In genomic region chr7:133741078-133741477, GRCh38 we compare ENCODE assay signal across 35 cellular contexts.
"Had no signal": no experiment of that assay in that cellular context is flagged by ENCODE, and none has a peak within 500 bp of the region (broad histone marks: within the 10 kb centered on the region; RNA-seq: fewer than 3 reads in every experiment).

No MANE protein-coding gene starts in this region.

- H3K27me3 Mint-ChIP-seq: activated CD4-positive, alpha-beta memory T cell treated with anti-CD3 and anti-CD28 coated beads, Interleukin-2, amount 10 ng/mL, durations not matched to agents 7 days and 5 days; activated CD4-positive, alpha-beta T cell treated with anti-CD3 and anti-CD28 coated beads for 36 hours; activated CD4-positive, alpha-beta T cell treated with anti-CD3 and anti-CD28 coated beads, Interleukin-2, amount 10 ng/mL, durations not matched to agents 7 days and 5 days; activated naive CD4-positive, alpha-beta T cell treated with anti-CD3 and anti-CD28 coated beads, Interleukin-2, amount 10 ng/mL, durations not matched to agents 7 days and 5 days; activated naive CD8-positive, alpha-beta T cell treated with anti-CD3 and anti-CD28 coated beads, Interleukin-2, amount 10 ng/mL, durations not matched to agents 7 days and 5 days; activated T-cell treated with anti-CD3 and anti-CD28 coated beads, Interleukin-2, amount 50 U/mL, for 24 hours; brain; effector memory CD8-positive, alpha-beta T cell; T-helper 17 cell had no signal

- H3K36me3 ChIP-seq: ascending aorta, breast epithelium, cardiac muscle cell, esophagus muscularis mucosa, gastrocnemius medialis, heart left ventricle, WERI-Rb-1 had no signal

- H3K4me1 ChIP-seq: ascending aorta, breast epithelium, esophagus muscularis mucosa, heart left ventricle had no signal

- H3K4me1 Mint-ChIP-seq: activated CD4-positive, alpha-beta memory T cell treated with anti-CD3 and anti-CD28 coated beads, Interleukin-2, amount 10 ng/mL, durations not matched to agents 7 days and 5 days; activated naive CD4-positive, alpha-beta T cell treated with anti-CD3 and anti-CD28 coated beads, Interleukin-2, amount 10 ng/mL, durations not matched to agents 7 days and 5 days; activated naive CD8-positive, alpha-beta T cell treated with anti-CD3 and anti-CD28 coated beads, Interleukin-2, amount 10 ng/mL, durations not matched to agents 7 days and 5 days had no signal

- H3K27ac Mint-ChIP-seq: activated CD4-positive, alpha-beta memory T cell treated with anti-CD3 and anti-CD28 coated beads, Interleukin-2, amount 10 ng/mL, durations not matched to agents 7 days and 5 days; activated CD4-positive, alpha-beta T cell treated with anti-CD3 and anti-CD28 coated beads for 36 hours; activated CD4-positive, alpha-beta T cell treated with anti-CD3 and anti-CD28 coated beads, Interleukin-2, amount 10 ng/mL, durations not matched to agents 7 days and 5 days; activated naive CD4-positive, alpha-beta T cell treated with anti-CD3 and anti-CD28 coated beads, Interleukin-2, amount 10 ng/mL, durations not matched to agents 7 days and 5 days; activated naive CD8-positive, alpha-beta T cell treated with anti-CD3 and anti-CD28 coated beads, Interleukin-2, amount 10 ng/mL, durations not matched to agents 7 days and 5 days; activated T-cell treated with anti-CD3 and anti-CD28 coated beads, Interleukin-2, amount 50 U/mL, for 24 hours; T-helper 17 cell; T-helper 2 cell treated with Interferon-gamma antibody and Interleukin-4, amounts not matched to agents 5 μg/mL and 100 μg/mL, for 36 hours had no signal

- H3K9me3 Mint-ChIP-seq: activated CD4-positive, alpha-beta memory T cell treated with anti-CD3 and anti-CD28 coated beads, Interleukin-2, amount 10 ng/mL, durations not matched to agents 7 days and 5 days; activated CD4-positive, alpha-beta T cell treated with anti-CD3 and anti-CD28 coated beads, Interleukin-2, amount 10 ng/mL, durations not matched to agents 7 days and 5 days; activated naive CD4-positive, alpha-beta T cell treated with anti-CD3 and anti-CD28 coated beads, Interleukin-2, amount 10 ng/mL, durations not matched to agents 7 days and 5 days; activated naive CD4-positive, alpha-beta T cell treated with anti-CD3 and anti-CD28 coated beads, Interleukin-2, amount 50 U/mL, for 72 hours; activated naive CD8-positive, alpha-beta T cell treated with anti-CD3 and anti-CD28 coated beads, Interleukin-2, amount 10 ng/mL, durations not matched to agents 7 days and 5 days; activated T-cell treated with anti-CD3 and anti-CD28 coated beads, Interleukin-2, amount 50 U/mL, for 24 hours; brain; effector memory CD8-positive, alpha-beta T cell; T-helper 2 cell treated with Interferon-gamma antibody and Interleukin-4, amounts not matched to agents 5 μg/mL and 100 μg/mL, for 36 hours had no signal

- FAIRE-seq: colon had no signal

- H3K27me3 ChIP-seq: ascending aorta, breast epithelium, cardiac muscle cell, esophagus muscularis mucosa, foreskin keratinocyte, gastrocnemius medialis, heart left ventricle had no signal

- H3K36me3 Mint-ChIP-seq: activated naive CD4-positive, alpha-beta T cell treated with anti-CD3 and anti-CD28 coated beads, Interleukin-2, amount 10 ng/mL, durations not matched to agents 7 days and 5 days; activated naive CD4-positive, alpha-beta T cell treated with anti-CD3 and anti-CD28 coated beads, Interleukin-2, amount 50 U/mL, for 72 hours; activated naive CD8-positive, alpha-beta T cell treated with anti-CD3 and anti-CD28 coated beads, Interleukin-2, amount 10 ng/mL, durations not matched to agents 7 days and 5 days; brain had no signal

- ATAC-seq: activated CD4-positive, alpha-beta T cell treated with anti-CD3 and anti-CD28 coated beads for 36 hours; activated naive CD4-positive, alpha-beta T cell treated with anti-CD3 and anti-CD28 coated beads, Interleukin-2, amount 50 U/mL, for 72 hours; effector memory CD8-positive, alpha-beta T cell; foreskin keratinocyte; gastrocnemius medialis; heart left ventricle; T-helper 17 cell had no signal

- DNase-seq: activated CD4-positive, alpha-beta memory T cell treated with anti-CD3 and anti-CD28 coated beads, Interleukin-2, amount 10 ng/mL, durations not matched to agents 7 days and 5 days; activated CD4-positive, alpha-beta T cell treated with anti-CD3 and anti-CD28 coated beads for 36 hours; activated CD4-positive, alpha-beta T cell treated with anti-CD3 and anti-CD28 coated beads, Interleukin-2, amount 10 ng/mL, durations not matched to agents 7 days and 5 days; activated CD4-positive, alpha-beta T cell treated with anti-CD3 and anti-CD28 coated beads, Interleukin-2, amount 50 U/mL, for 4 hours; activated CD4-positive, CD25-positive, alpha-beta regulatory T cell; activated CD4-positive, CD25-positive, alpha-beta regulatory T cell treated with anti-CD3 and anti-CD28 coated beads, Interleukin-2, amount 50 U/mL, for 72 hours; activated CD8-positive, alpha-beta memory T cell treated with anti-CD3 and anti-CD28 coated beads, Interleukin-2, amount 50 U/mL, for 48 hours; activated gamma-delta T cell; activated naive CD4-positive, alpha-beta T cell; activated naive CD4-positive, alpha-beta T cell treated with anti-CD3 and anti-CD28 coated beads, Interleukin-2, amount 10 ng/mL, durations not matched to agents 7 days and 5 days; activated naive CD8-positive, alpha-beta T cell treated with anti-CD3 and anti-CD28 coated beads, Interleukin-2, amount 10 ng/mL, durations not matched to agents 7 days and 5 days; activated T-cell treated with anti-CD3 and anti-CD28 coated beads for 4 hours; activated T-cell treated with anti-CD3 and anti-CD28 coated beads, Interleukin-2, amount 50 U/mL, for 24 hours; central memory CD4-positive, alpha-beta T cell; cortex of kidney; dermis blood vessel endothelial cell; effector CD4-positive, alpha-beta T cell; effector memory CD8-positive, alpha-beta T cell; erythroblast; foreskin keratinocyte; gastrocnemius medialis; glutamatergic neuron; heart left ventricle; T-helper 1 cell; T-helper 17 cell; T1000; WERI-Rb-1 had no signal

- H3K9me3 ChIP-seq: ascending aorta, breast epithelium, esophagus muscularis mucosa, gastrocnemius medialis, heart left ventricle had no signal

- H3K4me3 Mint-ChIP-seq: activated CD4-positive, alpha-beta memory T cell treated with anti-CD3 and anti-CD28 coated beads, Interleukin-2, amount 10 ng/mL, durations not matched to agents 7 days and 5 days; activated CD4-positive, alpha-beta T cell treated with anti-CD3 and anti-CD28 coated beads for 36 hours; activated CD4-positive, alpha-beta T cell treated with anti-CD3 and anti-CD28 coated beads, Interleukin-2, amount 10 ng/mL, durations not matched to agents 7 days and 5 days; activated naive CD4-positive, alpha-beta T cell treated with anti-CD3 and anti-CD28 coated beads, Interleukin-2, amount 10 ng/mL, durations not matched to agents 7 days and 5 days; activated naive CD8-positive, alpha-beta T cell treated with anti-CD3 and anti-CD28 coated beads, Interleukin-2, amount 10 ng/mL, durations not matched to agents 7 days and 5 days; activated T-cell treated with anti-CD3 and anti-CD28 coated beads, Interleukin-2, amount 50 U/mL, for 24 hours; brain; effector memory CD8-positive, alpha-beta T cell; T-helper 17 cell; T-helper 2 cell treated with Interferon-gamma antibody and Interleukin-4, amounts not matched to agents 5 μg/mL and 100 μg/mL, for 36 hours had no signal

- H3K4me3 ChIP-seq: ascending aorta, breast epithelium, cardiac muscle cell, esophagus muscularis mucosa, gastrocnemius medialis, heart left ventricle had no signal

- H3K27ac ChIP-seq: ascending aorta, breast epithelium, cardiac muscle cell, esophagus muscularis mucosa, foreskin keratinocyte, gastrocnemius medialis, heart left ventricle, WERI-Rb-1 had no signal
